In the genomic region with DNA sequence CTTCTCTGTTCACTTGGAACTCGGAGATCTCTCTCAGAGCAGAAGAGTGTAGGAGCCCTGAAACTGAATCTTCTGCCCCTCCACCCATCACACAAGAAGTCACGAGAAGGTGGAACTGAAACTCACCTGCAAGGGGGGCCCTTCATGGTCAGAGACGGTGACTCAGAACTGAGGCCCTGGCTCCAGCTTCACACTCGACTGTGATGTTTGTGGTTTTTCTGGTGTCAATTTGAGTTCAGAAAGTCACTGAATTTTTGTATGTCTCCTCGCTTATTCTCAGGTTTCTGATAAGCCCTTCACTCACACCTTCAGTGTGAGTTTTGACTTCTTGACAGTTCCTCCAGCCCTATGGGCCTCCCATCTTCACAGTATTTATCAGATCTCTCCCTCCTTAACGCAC, we compare ENCODE assay signal across 10 cellular contexts. TPM values are rescaled to one million over a fixed set of nuclear protein-coding genes. Genes with fewer than 3 reads are reported as not detected.
A peak's percentile ranks its signal among the peaks of the same experiment; 100 is the strongest.
DNase-seq lines count a peak whose midpoint lies in the region; ATAC-seq and TF ChIP-seq lines count a peak whose summit lies in the region.
"Had no signal": no experiment of that assay in that cellular context is flagged by ENCODE, and none has a peak within 500 bp of the region (broad histone marks: within the 10 kb centered on the region; RNA-seq: fewer than 3 reads in every experiment).

No MANE protein-coding gene starts in this region.

- H3K27ac Mint-ChIP-seq in activated B cell treated with CpG ODN at 0.5 μM for 24 hours (peak overlapping the region; percentile 88), chondrocyte (ENCODE audit: unreplicated experiment) (no peak overlapping the region)

- no peak for TF ChIP-seq POLR2A in ovary (IDR thresholded peaks at IDR 0.05)

- peak; percentile 92 for ATAC-seq in GM19324 (IDR thresholded peaks at IDR 0.05; ENCODE audit: low FRiP score, unreplicated experiment)
- ATAC-seq in HG03045 (IDR thresholded peaks at IDR 0.05; ENCODE audit: unreplicated experiment): peak; percentile 90
- ATAC-seq in activated B cell treated with CpG ODN at 0.5 μM for 24 hours (ENCODE audit: low read depth): peak; percentile 94

- CTCF ChIA-PET in activated B cell treated with CpG ODN at 0.5 μM for 24 hours (lab: Charles Lee): interaction anchor here (1.1 to 2.5 kb wide), 5 partner anchors 11 to 165 kb away, joined by 3 to 9 read pairs (median 5); no protein-coding TSS in a partner anchor

- H3K9me3 Mint-ChIP-seq in activated B cell treated with CpG ODN at 0.5 μM for 24 hours (no peaks in the 10 kb centered on the region), chondrocyte (ENCODE audit: low read depth) (peaks cover 16% of the 10 kb centered on the region)

- H3K4me1 Mint-ChIP-seq in activated B cell treated with CpG ODN at 0.5 μM for 24 hours (peaks cover 71% of the 10 kb centered on the region), chondrocyte (ENCODE audit: low read depth) (no peaks in the 10 kb centered on the region)

- no peaks in the 10 kb centered on the region for H3K27me3 Mint-ChIP-seq in activated B cell treated with CpG ODN at 0.5 μM for 24 hours
- no peaks in the 10 kb centered on the region for H3K27me3 Mint-ChIP-seq in chondrocyte (ENCODE audit: low read depth)

- H3K36me3 ChIP-seq in BLaER1 treated with 17β-estradiol and CSF1 and Interleukin-3, amounts not matched to agents 10 nM and 100 nM: peaks cover 0 to 7% (median 0%) of the 10 kb centered on the region in 11 experiments; a peak in 3 of 22 replicates
- no peaks in the 10 kb centered on the region for H3K36me3 ChIP-seq in ovary

- no peak overlapping the region for H3K27ac ChIP-seq in BLaER1 treated with 17β-estradiol and CSF1 and Interleukin-3, amounts not matched to agents 10 nM and 100 nM
- H3K27ac ChIP-seq in dorsolateral prefrontal cortex (no peak overlapping the region), ovary (no peak overlapping the region)
- H3K27ac ChIP-seq: C4-2B had no signal

- H3K9me3 ChIP-seq in BLaER1 treated with 17β-estradiol and CSF1 and Interleukin-3, amounts not matched to agents 10 nM and 100 nM (replicated peaks in 1 of 11): peaks cover 0 to 3% (median 0%) of the 10 kb centered on the region in 11 experiments; a peak in 1 of 22 replicates
- no peaks in the 10 kb centered on the region for H3K9me3 ChIP-seq in ovary
- H3K9me3 ChIP-seq: SK-N-SH had no signal

- WGBS in ovary, 3 donors: 68 to 71% (median 69%) methylated on average over 6 of the region's 6 CpGs

- no peaks in the 10 kb centered on the region for H3K27me3 ChIP-seq in BLaER1 treated with 17β-estradiol and CSF1 and Interleukin-3, amounts not matched to agents 10 nM and 100 nM
- no peaks in the 10 kb centered on the region for H3K27me3 ChIP-seq in dorsolateral prefrontal cortex
- H3K27me3 ChIP-seq in ovary: no peaks in the 10 kb centered on the region

- TF ChIP-seq CTCF in activated B cell treated with CpG ODN at 0.5 μM for 24 hours (IDR thresholded peaks at IDR 0.05) (no peak), chondrocyte (IDR thresholded peaks at IDR 0.05) (no peak), dorsolateral prefrontal cortex (IDR thresholded peaks at IDR 0.05 in 54 of 56, conservative IDR thresholded peaks at IDR 0.05 in 2 of 56; ENCODE audit: low read depth in 1 of 56, partially characterized antibody in 56 of 56) (no peak), ovary (IDR thresholded peaks at IDR 0.05) (no peak)

- peaks cover 4 to 20% (median 13%) of the 10 kb centered on the region in 10 experiments; a peak in 16 of 20 replicates for H3K4me1 ChIP-seq in BLaER1 treated with 17β-estradiol and CSF1 and Interleukin-3, amounts not matched to agents 10 nM and 100 nM
- H3K4me1 ChIP-seq in ovary (ENCODE audit: insufficient read depth): no peaks in the 10 kb centered on the region

- peak overlapping the region in 6 of 11 experiments; percentile 16 to 36 (median 24); a peak in 8 of 22 replicates for H3K4me2 ChIP-seq in BLaER1 treated with 17β-estradiol and CSF1 and Interleukin-3, amounts not matched to agents 10 nM and 100 nM
- H3K4me2 ChIP-seq: SK-N-SH had no signal

- no peaks in the 10 kb centered on the region for H4K20me1 ChIP-seq in BLaER1 treated with 17β-estradiol and CSF1 and Interleukin-3, amounts not matched to agents 10 nM and 100 nM

- POLR2A ChIA-PET in activated B cell treated with CpG ODN at 0.5 μM for 24 hours (lab: Charles Lee): interaction anchor here (0.7 to 2.2 kb wide), 10 partner anchors 8 to 268 kb away, joined by 3 to 9 read pairs (median 4); partner anchors contain the start of genes SIGLEC10 and SIGLEC6

- no peak for TF ChIP-seq EP300 in ovary (IDR thresholded peaks at IDR 0.05)

- H3K4me3 ChIP-seq in BLaER1 treated with 17β-estradiol and CSF1 and Interleukin-3, amounts not matched to agents 10 nM and 100 nM: no peak overlapping the region
- H3K4me3 ChIP-seq in dorsolateral prefrontal cortex (no peak overlapping the region), ovary (no peak overlapping the region)

- H3K36me3 Mint-ChIP-seq in activated B cell treated with CpG ODN at 0.5 μM for 24 hours (ENCODE audit: low read depth) (peaks cover 37% of the 10 kb centered on the region), chondrocyte (ENCODE audit: low read depth) (peaks cover 2% of the 10 kb centered on the region)

- intact Hi-C loops in activated B cell treated with CpG ODN at 0.5 μM for 24 hours (cut with micrococcal nuclease): loop anchor here (1.0 to 5.0 kb wide), 9 partner anchors 13 to 268 kb away; partner anchors contain the start of genes SIGLEC10 and ZNF175
- intact Hi-C loops in dorsolateral prefrontal cortex (cut with DNase I): loop anchor here in 1 of 2 donors (5.0 kb wide), 1 partner anchor 50 kb away; no protein-coding TSS in a partner anchor
- intact Hi-C loops in ovary (cut with DNase I): no loop called here

- peak; percentile 63 for DNase-seq in activated B cell treated with CpG ODN at 0.5 μM for 24 hours
- no peak for DNase-seq in chondrocyte (ENCODE audit: low spot score)
- no peak for DNase-seq in NCI-H2081 treated with DMSO at 0.1 percent for 48 hours (lab: John Stamatoyannopoulos, UW)
- no peak for DNase-seq in dorsolateral prefrontal cortex
- no peak for DNase-seq in ovary
- DNase-seq: SK-N-SH had no signal

- peak overlapping the region; percentile 65 for H3K4me3 Mint-ChIP-seq in activated B cell treated with CpG ODN at 0.5 μM for 24 hours
- H3K4me3 Mint-ChIP-seq in chondrocyte (ENCODE audit: unreplicated experiment): no peak overlapping the region

- no peak overlapping the region for H3K9ac ChIP-seq in BLaER1 treated with 17β-estradiol and CSF1 and Interleukin-3, amounts not matched to agents 10 nM and 100 nM
- H3K9ac ChIP-seq: SK-N-SH had no signal

RNA-seq across cellular contexts. Expression of gene SIGLEC5, which starts 23.1 kb away (rescaled TPM):
- total RNA-seq in activated B cell treated with CpG ODN at 0.5 μM for 24 hours (0.22 TPM in 1 of 2 replicates, not detected in the other), chondrocyte (not detected in 3 replicates), dorsolateral prefrontal cortex (1 to 10 TPM in 15 of 120 experiments, under 1 TPM in 45, not detected in 60; 0.20 to 3.3 (median 0.68) TPM), ovary (under 1 TPM in 4 of 7 donors, not detected in 3; 0.13 to 0.69 (median 0.56) TPM)
- under 1 TPM in 1 of 2 donors, not detected in 1; 0.13 TPM for polyA plus RNA-seq in ovary
- polyA plus RNA-seq: SK-N-SH had no signal

RNA-seq across cellular contexts. Expression of gene ZNF175, which starts 36.0 kb away (rescaled TPM):
- total RNA-seq in activated B cell treated with CpG ODN at 0.5 μM for 24 hours (20.6 and 23.6 TPM in 2 replicates), chondrocyte (6.3 to 14.3 TPM (median 8.9 TPM) in 3 replicates), dorsolateral prefrontal cortex (10 to 100 TPM; 13.2 to 30.4 (median 19.9) TPM), ovary (10 to 100 TPM in 5 of 7 donors, 1 to 10 TPM in 2; 4.3 to 17.3 (median 13.1) TPM)
- polyA plus RNA-seq in ovary: 10 to 100 TPM in 1 of 2 donors, 1 to 10 TPM in 1; 5.4 to 12.3 TPM

RNA-seq across cellular contexts. Expression of gene SIGLEC14, which starts 39.5 kb away (rescaled TPM):
- total RNA-seq in activated B cell treated with CpG ODN at 0.5 μM for 24 hours: 10.5 and 12.8 TPM in 2 replicates
- not detected in 3 replicates for total RNA-seq in chondrocyte
- total RNA-seq in dorsolateral prefrontal cortex: 10 to 100 TPM in 2 of 120 experiments, 1 to 10 TPM in 103, under 1 TPM in 11, not detected in 4; 0.33 to 13.4 (median 3.2) TPM
- total RNA-seq in ovary: 1 to 10 TPM in 3 of 7 donors, under 1 TPM in 3, not detected in 1; 0.11 to 4.1 (median 1.0) TPM
- polyA plus RNA-seq in ovary: under 1 TPM in 1 of 2 donors, not detected in 1; 0.27 TPM
